ENCODE assay signal across 8 cellular contexts in genomic region chr20:32535953-32536823, GRCh38. TPM values are rescaled to one million over a fixed set of nuclear protein-coding genes. Genes with fewer than 3 reads are reported as not detected.
DNase-seq lines count a peak whose midpoint lies in the region; ATAC-seq and TF ChIP-seq lines count a peak whose summit lies in the region.

No MANE protein-coding gene starts in this region.

- TF ChIP-seq POLR2A in GM15510 (IDR thresholded peaks at IDR 0.05; ENCODE audit: borderline replicate concordance, extremely low read depth, insufficient read length) = peak; percentile 17

- peak overlapping the region; percentile 36 for H3K4me3 ChIP-seq in epithelial cell of esophagus (ENCODE audit: low read length)

- no peak for TF ChIP-seq CTCF in epithelial cell of esophagus (IDR thresholded peaks at IDR 0.05; ENCODE audit: insufficient read depth, low read depth, low read length, missing control alignments)

- ATAC-seq in HG03520 (IDR thresholded peaks at IDR 0.05; ENCODE audit: unreplicated experiment) = peak; percentile 42
- peak; percentile 77 for ATAC-seq in naive B cell (ENCODE audit: low read depth in 2 of 2)
- no peak for ATAC-seq in GM19023 (IDR thresholded peaks at IDR 0.05; ENCODE audit: unreplicated experiment)

- no peaks in the 10 kb centered on the region for H3K9me3 Mint-ChIP-seq in naive B cell

- no peaks in the 10 kb centered on the region for H3K27me3 Mint-ChIP-seq in naive B cell

- peak overlapping the region; percentile 77 to 99 (median 92) for H3K4me3 Mint-ChIP-seq in naive B cell

- DNase-seq in NCI-H774 (lab: John Stamatoyannopoulos, UW) (peak; percentile 94), activated T-cell treated with anti-CD3 and anti-CD28 coated beads for 24 hours (ENCODE audit: low read depth) (peak; percentile 57), epithelial cell of esophagus (ENCODE audit: low read depth) (no peak), naive B cell (peak; percentile 79), substantia nigra (lab: John Stamatoyannopoulos, UW) (peak in 38 of 49 donors; percentile 16 to 85 (median 40))

- H3K27ac ChIP-seq in substantia nigra (ENCODE audit: low read depth, low read length, poor library complexity, severe bottlenecking) = peak overlapping the region; percentile 80

- H3K27ac Mint-ChIP-seq in naive B cell = peak overlapping the region; percentile 69 to 96 (median 90)

- peaks cover 47 to 59% (median 54%) of the 10 kb centered on the region in 3 donors for H3K4me1 Mint-ChIP-seq in naive B cell

- no peaks in the 10 kb centered on the region for H3K36me3 Mint-ChIP-seq in naive B cell

RNA-seq across cellular contexts. Expression of gene NOL4L, which starts 48.9 kb away (rescaled TPM):
- 1 to 10 TPM in 5 of 6 donors, not detected in 1; 1.3 to 4.2 (median 1.5) TPM for polyA plus RNA-seq in naive B cell (ENCODE audit: low read depth in 6 of 6)
